In the genomic region with DNA sequence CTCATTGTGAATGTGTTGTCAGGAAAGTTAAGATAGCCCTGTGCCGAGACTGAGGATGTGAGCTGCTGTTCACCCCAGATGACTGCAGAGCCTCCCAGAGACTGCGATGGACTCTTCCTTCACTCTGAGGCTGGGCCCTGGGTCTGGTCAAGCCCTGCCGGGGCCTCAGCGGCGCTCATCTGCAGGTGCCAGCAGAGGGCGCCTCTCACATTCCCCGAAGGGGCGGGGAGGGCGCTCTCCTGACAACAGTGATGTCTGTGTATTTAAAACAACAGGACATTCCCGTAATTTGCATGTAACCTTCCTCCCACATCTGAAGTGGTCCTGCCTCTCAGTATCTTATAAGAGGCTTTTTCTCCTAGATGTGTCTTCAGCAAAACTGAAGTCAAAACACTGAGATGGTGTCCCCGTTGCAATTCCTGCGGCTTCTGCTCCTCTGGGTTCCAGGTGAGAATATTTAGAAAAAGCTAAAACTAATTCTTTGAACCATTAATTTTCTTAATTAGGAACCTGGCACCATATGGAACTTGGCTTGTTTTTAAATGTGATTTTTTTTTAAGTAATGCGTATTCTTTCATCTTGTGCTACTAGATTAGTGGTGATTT, we compare ENCODE assay signal across 9 cellular contexts.
DNase-seq lines count a peak whose midpoint lies in the region; ATAC-seq and TF ChIP-seq lines count a peak whose summit lies in the region.
"Had no signal": no experiment of that assay in that cellular context is flagged by ENCODE, and none has a peak within 500 bp of the region (broad histone marks: within the 10 kb centered on the region; RNA-seq: fewer than 3 reads in every experiment).

No MANE protein-coding gene starts in this region.

- CTCF ChIA-PET in activated CD4-positive, alpha-beta memory T cell treated with anti-CD3 and anti-CD28 coated beads, Interleukin-2, amount 10 ng/mL, durations not matched to agents 7 days and 5 days (lab: Charles Lee), result no interaction called here
- CTCF ChIA-PET in activated CD4-positive, alpha-beta memory T cell treated with anti-CD3 and anti-CD28 coated beads for 36 hours (lab: Charles Lee), result no interaction called here

- H3K27ac Mint-ChIP-seq in activated CD4-positive, alpha-beta memory T cell treated with anti-CD3 and anti-CD28 coated beads, Interleukin-2, amount 10 ng/mL, durations not matched to agents 7 days and 5 days, result no peak overlapping the region
- no peak overlapping the region for H3K27ac Mint-ChIP-seq in activated CD4-positive, alpha-beta memory T cell treated with anti-CD3 and anti-CD28 coated beads for 36 hours
- H3K27ac Mint-ChIP-seq in effector memory CD8-positive, alpha-beta T cell, result no peak overlapping the region

- no peaks in the 10 kb centered on the region for H4K20me1 ChIP-seq in fibroblast of lung (ENCODE audit: control insufficient read depth, extremely low read depth, insufficient read depth, low read length)

- no peaks in the 10 kb centered on the region for H3K4me1 Mint-ChIP-seq in activated CD4-positive, alpha-beta memory T cell treated with anti-CD3 and anti-CD28 coated beads, Interleukin-2, amount 10 ng/mL, durations not matched to agents 7 days and 5 days
- no peaks in the 10 kb centered on the region for H3K4me1 Mint-ChIP-seq in activated CD4-positive, alpha-beta memory T cell treated with anti-CD3 and anti-CD28 coated beads for 36 hours (ENCODE audit: low read depth)
- no peaks in the 10 kb centered on the region for H3K4me1 Mint-ChIP-seq in effector memory CD8-positive, alpha-beta T cell (ENCODE audit: low read depth in 2 of 2)

- ATAC-seq in effector memory CD8-positive, alpha-beta T cell (replicated peaks), result no peak
- ATAC-seq: activated naive CD4-positive, alpha-beta T cell treated with anti-CD3 and anti-CD28 coated beads, Interleukin-2, amount 50 U/mL, for 72 hours had no signal

- in situ Hi-C loops in HAP-1 (cut with MboI; ENCODE audit: low sequenced_read_pairs), result no loop called here

- no peak overlapping the region for H2AFZ ChIP-seq in fibroblast of lung (ENCODE audit: low read length)

- no peaks in the 10 kb centered on the region for H3K79me2 ChIP-seq in fibroblast of lung (ENCODE audit: control insufficient read depth, insufficient read depth, low read length)

- H3K4me3 Mint-ChIP-seq in activated CD4-positive, alpha-beta memory T cell treated with anti-CD3 and anti-CD28 coated beads, Interleukin-2, amount 10 ng/mL, durations not matched to agents 7 days and 5 days, result no peak overlapping the region
- H3K4me3 Mint-ChIP-seq in activated CD4-positive, alpha-beta memory T cell treated with anti-CD3 and anti-CD28 coated beads for 36 hours, result no peak overlapping the region
- H3K4me3 Mint-ChIP-seq in effector memory CD8-positive, alpha-beta T cell, result no peak overlapping the region

- H3K27me3 Mint-ChIP-seq in activated CD4-positive, alpha-beta memory T cell treated with anti-CD3 and anti-CD28 coated beads, Interleukin-2, amount 10 ng/mL, durations not matched to agents 7 days and 5 days, result no peaks in the 10 kb centered on the region
- H3K27me3 Mint-ChIP-seq in activated CD4-positive, alpha-beta memory T cell treated with anti-CD3 and anti-CD28 coated beads for 36 hours, result peaks cover 2% of the 10 kb centered on the region
- no peaks in the 10 kb centered on the region for H3K27me3 Mint-ChIP-seq in effector memory CD8-positive, alpha-beta T cell

- H3K27me3 ChIP-seq in HAP-1 (ENCODE audit: low read depth), result no peaks in the 10 kb centered on the region
- no peaks in the 10 kb centered on the region for H3K27me3 ChIP-seq in fibroblast of lung (ENCODE audit: control insufficient read depth, insufficient read depth, low read length)

- peak; percentile 35 to 46 for TF ChIP-seq CTCF in fibroblast of lung (conservative IDR thresholded peaks at IDR 0.05 in 1 of 2, IDR thresholded peaks at IDR 0.05 in 1 of 2; ENCODE audit: low read depth in 1 of 2, low read length in 2 of 2)

- intact Hi-C loops in activated CD4-positive, alpha-beta memory T cell treated with anti-CD3 and anti-CD28 coated beads for 36 hours (cut with micrococcal nuclease), result no loop called here

- no peaks in the 10 kb centered on the region for H3K9me3 ChIP-seq in HAP-1
- no peaks in the 10 kb centered on the region for H3K9me3 ChIP-seq in fibroblast of lung (ENCODE audit: control insufficient read depth, insufficient read depth, low read depth, low read length)

- no peak overlapping the region for H3K4me3 ChIP-seq in HAP-1
- no peak overlapping the region for H3K4me3 ChIP-seq in fibroblast of lung (replicated peaks in 1 of 4; ENCODE audit: control extremely low read depth in 1 of 4, insufficient read depth in 1 of 4, low read depth in 3 of 4, low read length in 4 of 4)

- DNase-seq in activated CD4-positive, alpha-beta memory T cell treated with anti-CD3 and anti-CD28 coated beads, Interleukin-2, amount 10 ng/mL, durations not matched to agents 7 days and 5 days, result peak; percentile 17
- DNase-seq in activated CD4-positive, alpha-beta memory T cell treated with anti-CD3 and anti-CD28 coated beads for 36 hours, result no peak
- peak; percentile 49 to 78 for DNase-seq in HAP-1 (ENCODE audit: low spot score in 2 of 2)
- DNase-seq in NCI-H82 treated with DMSO at 0.1 percent for 48 hours (lab: John Stamatoyannopoulos, UW; ENCODE audit: unreplicated experiment), result peak; percentile 1
- peak in 1 of 2 donors; percentile 2 for DNase-seq in fibroblast of lung (ENCODE audit: low read depth in 2 of 2)
- DNase-seq in stimulated activated CD8-positive, alpha-beta memory T cell treated with anti-CD3 and anti-CD28 coated beads, Interleukin-4, amount 100 ng/mL, for 48 hours, result peak; percentile 49
- DNase-seq in effector memory CD8-positive, alpha-beta T cell, result no peak
- DNase-seq in medulla oblongata (ENCODE audit: extremely low spot score), result no peak

- H3K4me1 ChIP-seq in HAP-1 (no peaks in the 10 kb centered on the region), fibroblast of lung (ENCODE audit: control insufficient read depth, extremely low read depth, insufficient read depth, low read length) (no peaks in the 10 kb centered on the region)

- H3K9me3 Mint-ChIP-seq in activated CD4-positive, alpha-beta memory T cell treated with anti-CD3 and anti-CD28 coated beads, Interleukin-2, amount 10 ng/mL, durations not matched to agents 7 days and 5 days, result no peaks in the 10 kb centered on the region
- peaks cover 2% of the 10 kb centered on the region for H3K9me3 Mint-ChIP-seq in activated CD4-positive, alpha-beta memory T cell treated with anti-CD3 and anti-CD28 coated beads for 36 hours
- H3K9me3 Mint-ChIP-seq in effector memory CD8-positive, alpha-beta T cell, result no peaks in the 10 kb centered on the region

- H3K36me3 Mint-ChIP-seq in activated CD4-positive, alpha-beta memory T cell treated with anti-CD3 and anti-CD28 coated beads, Interleukin-2, amount 10 ng/mL, durations not matched to agents 7 days and 5 days (ENCODE audit: low read depth), result no peaks in the 10 kb centered on the region
- peaks cover 1% of the 10 kb centered on the region for H3K36me3 Mint-ChIP-seq in activated CD4-positive, alpha-beta memory T cell treated with anti-CD3 and anti-CD28 coated beads for 36 hours
- no peaks in the 10 kb centered on the region for H3K36me3 Mint-ChIP-seq in effector memory CD8-positive, alpha-beta T cell (ENCODE audit: insufficient read depth)
- H3K36me3 Mint-ChIP-seq: activated naive CD4-positive, alpha-beta T cell treated with anti-CD3 and anti-CD28 coated beads, Interleukin-2, amount 50 U/mL, for 72 hours had no signal

- no peak overlapping the region for H3K4me2 ChIP-seq in fibroblast of lung (ENCODE audit: extremely low read depth, insufficient read depth, low read length)

- H3K36me3 ChIP-seq in HAP-1 (replicated peaks), result no peaks in the 10 kb centered on the region
- no peaks in the 10 kb centered on the region for H3K36me3 ChIP-seq in fibroblast of lung (ENCODE audit: control insufficient read depth, insufficient read depth, low read length)

- POLR2A ChIA-PET in activated CD4-positive, alpha-beta memory T cell treated with anti-CD3 and anti-CD28 coated beads, Interleukin-2, amount 10 ng/mL, durations not matched to agents 7 days and 5 days (lab: Charles Lee), result no interaction called here
- POLR2A ChIA-PET in activated CD4-positive, alpha-beta memory T cell treated with anti-CD3 and anti-CD28 coated beads for 36 hours (lab: Charles Lee), result no interaction called here

- no peak overlapping the region for H3K9ac ChIP-seq in fibroblast of lung (ENCODE audit: insufficient read depth, low read length)

- no peak overlapping the region for H3K27ac ChIP-seq in fibroblast of lung (ENCODE audit: insufficient read depth, low read length)

Comparison
In these comparisons a context has a peak if more than half of its experiments do, and no peak if none do; other contexts are left out.
1. DNase-seq: peak in activated CD4-positive, alpha-beta memory T cell treated with anti-CD3 and anti-CD28 coated beads, Interleukin-2, amount 10 ng/mL, durations not matched to agents 7 days and 5 days (single experiment), HAP-1 (2 of 2), NCI-H82 treated with DMSO at 0.1 percent for 48 hours (single experiment) and stimulated activated CD8-positive, alpha-beta memory T cell treated with anti-CD3 and anti-CD28 coated beads, Interleukin-4, amount 100 ng/mL, for 48 hours (single experiment); none in activated CD4-positive, alpha-beta memory T cell treated with anti-CD3 and anti-CD28 coated beads for 36 hours (single experiment), effector memory CD8-positive, alpha-beta T cell (0 of 3) and medulla oblongata (single experiment).